28 cellular contexts compared by ENCODE assay signal in genomic region chr5:59341760-59342159, GRCh38.
"Had no signal": no experiment of that assay in that cellular context is flagged by ENCODE, and none has a peak within 500 bp of the region (broad histone marks: within the 10 kb centered on the region; RNA-seq: fewer than 3 reads in every experiment).

No MANE protein-coding gene starts in this region.

- H3K4me3 ChIP-seq: pancreas, prostate gland, right lobe of liver, sigmoid colon, spleen, thoracic aorta, thyroid gland, tibial nerve, upper lobe of right lung, uterus had no signal

- H3K9me3 Mint-ChIP-seq: naive B cell; naive thymus-derived CD8-positive, alpha-beta T cell; natural killer cell treated with Interleukin-12 subunit alpha and Interleukin-12 subunit beta and Interleukin-15 and Interleukin-18, amount 100 ng/mL, for 72 hours; stimulated activated memory B cell treated with anti-CD40 and anti-IgM and Interleukin-4, amounts not matched to agents 10 μg/mL and 1 μg/mL and 100 μg/mL, for 72 hours; stimulated activated naive CD8-positive, alpha-beta T cell treated with anti-CD3 and anti-CD28 coated beads, Interleukin-15, amount 100 ng/mL, for 72 hours had no signal

- H3K4me3 Mint-ChIP-seq: naive B cell; naive thymus-derived CD8-positive, alpha-beta T cell; natural killer cell treated with Interleukin-12 subunit alpha and Interleukin-12 subunit beta and Interleukin-15 and Interleukin-18, amount 100 ng/mL, for 72 hours; nephron progenitor cell; neural crest cell; stimulated activated memory B cell treated with anti-CD40 and anti-IgM and Interleukin-4, amounts not matched to agents 10 μg/mL and 1 μg/mL and 100 μg/mL, for 72 hours; stimulated activated naive CD8-positive, alpha-beta T cell treated with anti-CD3 and anti-CD28 coated beads, Interleukin-15, amount 100 ng/mL, for 72 hours; type B pancreatic cell had no signal

- H3K4me1 Mint-ChIP-seq: stimulated activated naive CD8-positive, alpha-beta T cell treated with anti-CD3 and anti-CD28 coated beads, Interleukin-15, amount 100 ng/mL, for 72 hours had no signal

- DNase-seq: naive B cell; nephron progenitor cell; nucleus accumbens; pancreas; right cardiac atrium; right lobe of liver; sigmoid colon; small intestine; spleen; stimulated activated CD4-positive, alpha-beta T cell treated with anti-CD3 and anti-CD28 coated beads, Interleukin-12 subunit alpha, Interleukin-12 subunit beta, amount 100 ng/mL, for 4 hours; stimulated activated CD4-positive, alpha-beta T cell treated with anti-CD3 and anti-CD28 coated beads, Interleukin-1b, Interleukin-23, amount 100 ng/mL, for 48 hours; stimulated activated CD4-positive, alpha-beta T cell treated with anti-CD3 and anti-CD28 coated beads, Interleukin-4, amount 100 ng/mL, for 1 hour; stimulated activated CD4-positive, alpha-beta T cell treated with anti-CD3 and anti-CD28 coated beads, Interleukin-4, amount 100 ng/mL, for 4 hours; stimulated activated CD8-positive, alpha-beta memory T cell treated with anti-CD3 and anti-CD28 coated beads, Interleukin-4, amount 100 ng/mL, for 48 hours; stimulated activated naive CD8-positive, alpha-beta T cell treated with anti-CD3 and anti-CD28 coated beads, Interleukin-15, amount 100 ng/mL, for 72 hours; stimulated activated naive CD8-positive, alpha-beta T cell treated with anti-CD3 and anti-CD28 coated beads, Interleukin-15, Interleukin-2, amounts not matched to agents 100 U/mL and 50 U/mL, for 24 hours; thyroid gland; upper lobe of right lung; uterus had no signal

- H3K27me3 ChIP-seq: neutrophil, pancreas, right lobe of liver, sigmoid colon, spleen, thyroid gland, tibial nerve, upper lobe of right lung, uterus had no signal

- H3K36me3 Mint-ChIP-seq: naive B cell; naive thymus-derived CD8-positive, alpha-beta T cell; natural killer cell treated with Interleukin-12 subunit alpha and Interleukin-12 subunit beta and Interleukin-15 and Interleukin-18, amount 100 ng/mL, for 72 hours; stimulated activated memory B cell treated with anti-CD40 and anti-IgM and Interleukin-4, amounts not matched to agents 10 μg/mL and 1 μg/mL and 100 μg/mL, for 72 hours had no signal

- H3K36me3 ChIP-seq: neutrophil, pancreas, prostate gland, right lobe of liver, sigmoid colon, spleen, thoracic aorta, thyroid gland, tibial nerve, upper lobe of right lung, uterus had no signal

- H3K9me3 ChIP-seq: neutrophil, pancreas, prostate gland, right lobe of liver, sigmoid colon, spleen, thoracic aorta, thyroid gland, tibial nerve, upper lobe of right lung, uterus had no signal

- H3K27me3 Mint-ChIP-seq: naive B cell; stimulated activated memory B cell treated with anti-CD40 and anti-IgM and Interleukin-4, amounts not matched to agents 10 μg/mL and 1 μg/mL and 100 μg/mL, for 72 hours; type B pancreatic cell had no signal

- H3K4me1 ChIP-seq: pancreas, prostate gland, right lobe of liver, spleen, thyroid gland, tibial nerve, upper lobe of right lung, uterus had no signal

- H3K27ac Mint-ChIP-seq: naive B cell; naive thymus-derived CD8-positive, alpha-beta T cell; natural killer cell treated with Interleukin-12 subunit alpha and Interleukin-12 subunit beta and Interleukin-15 and Interleukin-18, amount 100 ng/mL, for 72 hours; nephron progenitor cell; stimulated activated memory B cell treated with anti-CD40 and anti-IgM and Interleukin-4, amounts not matched to agents 10 μg/mL and 1 μg/mL and 100 μg/mL, for 72 hours; stimulated activated naive CD8-positive, alpha-beta T cell treated with anti-CD3 and anti-CD28 coated beads, Interleukin-15, amount 100 ng/mL, for 72 hours; type B pancreatic cell had no signal

- H3K27ac ChIP-seq: neutrophil, pancreas, prostate gland, right lobe of liver, spleen, thoracic aorta, thyroid gland, tibial nerve, upper lobe of right lung, uterus had no signal
